ENCODE assay signal across 8 cellular contexts in genomic region chr16:73172621-73173312, GRCh38.
DNase-seq lines count a peak whose midpoint lies in the region; ATAC-seq and TF ChIP-seq lines count a peak whose summit lies in the region.

No MANE protein-coding gene starts in this region.

- peak overlapping the region; percentile 84 for H3K27ac Mint-ChIP-seq in neural crest cell (ENCODE audit: unreplicated experiment)
- H3K27ac Mint-ChIP-seq in activated T-helper 1 cell treated with anti-CD3 and anti-CD28 coated beads, Interleukin-12 subunit alpha, Interleukin-12 subunit beta, Interleukin-2, Interleukin-4 antibody, amounts not matched to agents 30 ng/mL and 10 ng/mL and 1 ng/mL, durations not matched to agents 14 hours and 24 hours and 36 hours: no peak overlapping the region

- H3K4me1 Mint-ChIP-seq in neural crest cell: peaks cover 63% of the 10 kb centered on the region
- H3K4me1 Mint-ChIP-seq in activated T-helper 1 cell treated with anti-CD3 and anti-CD28 coated beads, Interleukin-12 subunit alpha, Interleukin-12 subunit beta, Interleukin-2, Interleukin-4 antibody, amounts not matched to agents 30 ng/mL and 10 ng/mL and 1 ng/mL, durations not matched to agents 14 hours and 24 hours and 36 hours (ENCODE audit: low read depth): no peaks in the 10 kb centered on the region

- H3K4me3 Mint-ChIP-seq in neural crest cell: peak overlapping the region; percentile 66
- no peak overlapping the region for H3K4me3 Mint-ChIP-seq in activated T-helper 1 cell treated with anti-CD3 and anti-CD28 coated beads, Interleukin-12 subunit alpha, Interleukin-12 subunit beta, Interleukin-2, Interleukin-4 antibody, amounts not matched to agents 30 ng/mL and 10 ng/mL and 1 ng/mL, durations not matched to agents 14 hours and 24 hours and 36 hours

- peak; percentile 56 for TF ChIP-seq CTCF in neural crest cell (conservative IDR thresholded peaks at IDR 0.05)

- DNase-seq in Daoy (ENCODE audit: low read depth) (peak; percentile 85), NCI-H524 (lab: John Stamatoyannopoulos, UW) (peak; percentile 46 to 71), epidermal melanocyte (ENCODE audit: insufficient read length, low spot score) (peak; percentile 87), neural crest cell (ENCODE audit: low read depth, low spot score) (peak; percentile 29)
- no peak for DNase-seq in activated T-helper 1 cell treated with anti-CD3 and anti-CD28 coated beads, Interleukin-12 subunit alpha, Interleukin-12 subunit beta, Interleukin-2, Interleukin-4 antibody, amounts not matched to agents 30 ng/mL and 10 ng/mL and 1 ng/mL, durations not matched to agents 14 hours and 24 hours and 36 hours (ENCODE audit: low spot score)

- no peak for ATAC-seq in GM21447 (IDR thresholded peaks at IDR 0.05; ENCODE audit: unreplicated experiment)
- no peak for ATAC-seq in HG03095 (IDR thresholded peaks at IDR 0.05; ENCODE audit: unreplicated experiment)
- ATAC-seq in HG02798 (IDR thresholded peaks at IDR 0.05; ENCODE audit: poor library complexity, unreplicated experiment): no peak

- no peaks in the 10 kb centered on the region for H3K36me3 Mint-ChIP-seq in neural crest cell (ENCODE audit: low read depth)
- no peaks in the 10 kb centered on the region for H3K36me3 Mint-ChIP-seq in activated T-helper 1 cell treated with anti-CD3 and anti-CD28 coated beads, Interleukin-12 subunit alpha, Interleukin-12 subunit beta, Interleukin-2, Interleukin-4 antibody, amounts not matched to agents 30 ng/mL and 10 ng/mL and 1 ng/mL, durations not matched to agents 14 hours and 24 hours and 36 hours (ENCODE audit: low read depth)

- no peaks in the 10 kb centered on the region for H3K9me3 Mint-ChIP-seq in neural crest cell
- no peaks in the 10 kb centered on the region for H3K9me3 Mint-ChIP-seq in activated T-helper 1 cell treated with anti-CD3 and anti-CD28 coated beads, Interleukin-12 subunit alpha, Interleukin-12 subunit beta, Interleukin-2, Interleukin-4 antibody, amounts not matched to agents 30 ng/mL and 10 ng/mL and 1 ng/mL, durations not matched to agents 14 hours and 24 hours and 36 hours

- intact Hi-C loops in activated T-helper 1 cell treated with anti-CD3 and anti-CD28 coated beads, Interleukin-12 subunit alpha, Interleukin-12 subunit beta, Interleukin-2, Interleukin-4 antibody, amounts not matched to agents 30 ng/mL and 10 ng/mL and 1 ng/mL, durations not matched to agents 14 hours and 24 hours and 36 hours (cut with micrococcal nuclease): no loop called here

- H3K27me3 Mint-ChIP-seq in neural crest cell (ENCODE audit: low read depth): no peaks in the 10 kb centered on the region
- H3K27me3 Mint-ChIP-seq in activated T-helper 1 cell treated with anti-CD3 and anti-CD28 coated beads, Interleukin-12 subunit alpha, Interleukin-12 subunit beta, Interleukin-2, Interleukin-4 antibody, amounts not matched to agents 30 ng/mL and 10 ng/mL and 1 ng/mL, durations not matched to agents 14 hours and 24 hours and 36 hours (ENCODE audit: insufficient read depth): no peaks in the 10 kb centered on the region
